Comparison of ENCODE assay signal across 9 cellular contexts in genomic region chr22:38318792-38319773, GRCh38. TPM values are rescaled to one million over a fixed set of nuclear protein-coding genes. Genes with fewer than 3 reads are reported as not detected.
DNase-seq lines count a peak whose midpoint lies in the region; ATAC-seq, FAIRE-seq and TF ChIP-seq lines count a peak whose summit lies in the region.
"Had no signal": no experiment of that assay in that cellular context is flagged by ENCODE, and none has a peak within 500 bp of the region (broad histone marks: within the 10 kb centered on the region; RNA-seq: fewer than 3 reads in every experiment).

No MANE protein-coding gene starts in this region.

- peak overlapping the region; percentile 81 to 95 (median 87); a peak in 18 of 22 replicates for H3K4me2 ChIP-seq in BLaER1 treated with 17β-estradiol and CSF1 and Interleukin-3, amounts not matched to agents 10 nM and 100 nM
- peak overlapping the region; percentile 96 for H3K4me2 ChIP-seq in OCI-LY3 (ENCODE audit: low read length)

- peaks cover 45% of the 10 kb centered on the region for H3K4me1 Mint-ChIP-seq in endodermal cell

- peak overlapping the region in 6 of 11 experiments; percentile 26 to 99 (median 94); a peak in 7 of 22 replicates for H3K27ac ChIP-seq in BLaER1 treated with 17β-estradiol and CSF1 and Interleukin-3, amounts not matched to agents 10 nM and 100 nM
- no peak overlapping the region; the same call in 1 of the 2 replicates for H3K27ac ChIP-seq in OCI-LY3 (ENCODE audit: low read length)
- H3K27ac ChIP-seq in endodermal cell (ENCODE audit: low read depth, low read length) = no peak overlapping the region
- peak overlapping the region; percentile 56 to 89 (median 78) for H3K27ac ChIP-seq in pancreas

- peaks cover 40% of the 10 kb centered on the region for H3K79me2 ChIP-seq in OCI-LY3 (ENCODE audit: low read length)

- no peaks in the 10 kb centered on the region for H3K9me3 Mint-ChIP-seq in endodermal cell

- H3K36me3 ChIP-seq in BLaER1 treated with 17β-estradiol and CSF1 and Interleukin-3, amounts not matched to agents 10 nM and 100 nM = peaks cover 0 to 4% (median 1%) of the 10 kb centered on the region in 11 experiments; a peak in 10 of 22 replicates
- H3K36me3 ChIP-seq in OCI-LY3 (replicated peaks; ENCODE audit: low read depth, low read length) (peaks cover 5% of the 10 kb centered on the region), endodermal cell (ENCODE audit: control insufficient read depth, insufficient read depth, low read length) (peaks cover 2% of the 10 kb centered on the region), pancreas (no peaks in the 10 kb centered on the region)

- intact Hi-C loops in pancreas (cut with DNase I) = no loop called here
- intact Hi-C loops in posterior vena cava (cut with DNase I) = loop anchor here in 1 of 2 donors (10.0 kb wide), 1 partner anchor 114 kb away; the partner anchor contains the start of gene MAFF

- DNase-seq in endodermal cell (peak; percentile 83), pancreas (no peak), GM19240 (ENCODE audit: insufficient read length, low spot score) (no peak), posterior vena cava (ENCODE audit: low spot score) (no peak)
- DNase-seq in activated effector memory CD4-positive, alpha-beta T cell treated with Interleukin-2 at 50 U/mL for 16 hours = no peak
- DNase-seq: activated gamma-delta T cell had no signal

- FAIRE-seq in pancreas (lab: Jason Lieb, UNC) = no peak

- no peaks in the 10 kb centered on the region for H3K27me3 Mint-ChIP-seq in endodermal cell (ENCODE audit: insufficient read depth)

- H4K20me1 ChIP-seq in BLaER1 treated with 17β-estradiol and CSF1 and Interleukin-3, amounts not matched to agents 10 nM and 100 nM = peaks cover 18 to 29% (median 24%) of the 10 kb centered on the region in 11 experiments
- peaks cover 25% of the 10 kb centered on the region for H4K20me1 ChIP-seq in OCI-LY3 (ENCODE audit: insufficient read depth, low read length)

- no peak overlapping the region for H3K4me3 ChIP-seq in BLaER1 treated with 17β-estradiol and CSF1 and Interleukin-3, amounts not matched to agents 10 nM and 100 nM
- H3K4me3 ChIP-seq in OCI-LY3 (ENCODE audit: low read length) (peak overlapping the region; percentile 79; the same call in 1 of the 2 replicates), endodermal cell (ENCODE audit: low read length) (peak overlapping the region; percentile 25), pancreas (no peak overlapping the region)

- ATAC-seq in pancreas (no peak), GM18498 (IDR thresholded peaks at IDR 0.05; ENCODE audit: unreplicated experiment) (no peak)

- H3K27me3 ChIP-seq in BLaER1 treated with 17β-estradiol and CSF1 and Interleukin-3, amounts not matched to agents 10 nM and 100 nM = no peaks in the 10 kb centered on the region
- H3K27me3 ChIP-seq in OCI-LY3 (ENCODE audit: low read depth, low read length) (no peaks in the 10 kb centered on the region), endodermal cell (ENCODE audit: control insufficient read depth, insufficient read depth, low read length, poor library complexity, severe bottlenecking) (no peaks in the 10 kb centered on the region), pancreas (no peaks in the 10 kb centered on the region)

- H3K4me1 ChIP-seq in BLaER1 treated with 17β-estradiol and CSF1 and Interleukin-3, amounts not matched to agents 10 nM and 100 nM = peaks cover 27 to 34% (median 31%) of the 10 kb centered on the region in 10 experiments
- peaks cover 25% of the 10 kb centered on the region for H3K4me1 ChIP-seq in OCI-LY3 (ENCODE audit: low read length)
- H3K4me1 ChIP-seq in endodermal cell (ENCODE audit: control insufficient read depth, insufficient read depth, low read length) = peaks cover 21% of the 10 kb centered on the region
- peaks cover 0 to 3% (median 0%) of the 10 kb centered on the region in 3 donors for H3K4me1 ChIP-seq in pancreas

- WGBS in endodermal cell (ENCODE audit: insufficient coverage in 1 of 2, insufficient read length in 1 of 2), 2 experiments = 70 to 93% methylated on average over 4 to 14 of the region's 14 CpGs
- 90 to 92% methylated on average over 14 of the region's 14 CpGs for WGBS in pancreas, 2 donors

- peaks cover 2% of the 10 kb centered on the region for H3K36me3 Mint-ChIP-seq in endodermal cell (ENCODE audit: low read depth)

- H3K9ac ChIP-seq in BLaER1 treated with 17β-estradiol and CSF1 and Interleukin-3, amounts not matched to agents 10 nM and 100 nM = peak overlapping the region in 9 of 11 experiments; percentile 2 to 99 (median 99); a peak in 11 of 22 replicates
- H3K9ac ChIP-seq in OCI-LY3 (ENCODE audit: low read length) (peak overlapping the region; percentile 80; the same call in 1 of the 2 replicates), endodermal cell (ENCODE audit: extremely low read depth, low read length, poor library complexity, severe bottlenecking) (peak overlapping the region; percentile 44)

- peak overlapping the region; percentile 96 for H3K4me3 Mint-ChIP-seq in endodermal cell

- peak overlapping the region; percentile 98 for H3K27ac Mint-ChIP-seq in endodermal cell

- H2AFZ ChIP-seq in OCI-LY3 (ENCODE audit: low read depth, low read length) = peak overlapping the region; percentile 90

- H3K9me3 ChIP-seq in BLaER1 treated with 17β-estradiol and CSF1 and Interleukin-3, amounts not matched to agents 10 nM and 100 nM (replicated peaks in 1 of 11) = no peaks in the 10 kb centered on the region
- H3K9me3 ChIP-seq in OCI-LY3 (ENCODE audit: insufficient read depth, low read length) (no peaks in the 10 kb centered on the region), endodermal cell (ENCODE audit: control insufficient read depth, low read length) (no peaks in the 10 kb centered on the region), pancreas (no peaks in the 10 kb centered on the region)

- no peak for TF ChIP-seq CTCF in OCI-LY3 (IDR thresholded peaks at IDR 0.05; ENCODE audit: low read depth, low read length)
- TF ChIP-seq CTCF in endodermal cell (conservative IDR thresholded peaks at IDR 0.05) = no peak
- no peak for TF ChIP-seq CTCF in pancreas (IDR thresholded peaks at IDR 0.05)

RNA-seq across cellular contexts. Expression of gene CSNK1E, which starts 1.9 kb away (rescaled TPM):
- total RNA-seq in endodermal cell (100 to 1,000 TPM; 224 to 229 TPM), pancreas (10 to 100 TPM; 52.7 to 94.2 (median 57.7) TPM), posterior vena cava (10 to 100 TPM; 70.1 to 88.6 TPM)
- 167 TPM for polyA plus RNA-seq in endodermal cell (2013, experiment 1 of 2)
- polyA plus RNA-seq in endodermal cell (2013, experiment 2 of 2) = 148 TPM
- 100 to 1,000 TPM in 1 of 2 donors, 10 to 100 TPM in 1; 87.2 to 115 TPM for polyA plus RNA-seq in pancreas

RNA-seq across cellular contexts. Expression of gene TMEM184B, which starts 46.3 kb away (rescaled TPM):
- total RNA-seq in endodermal cell (10 to 100 TPM; 55.4 to 57.6 TPM), pancreas (10 to 100 TPM; 11.6 to 30.5 (median 18.6) TPM), posterior vena cava (10 to 100 TPM; 42.9 to 49.7 TPM)
- 56.1 TPM for polyA plus RNA-seq in endodermal cell (2013, experiment 1 of 2)
- polyA plus RNA-seq in endodermal cell (2013, experiment 2 of 2) = 47.2 TPM
- polyA plus RNA-seq in pancreas = 10 to 100 TPM; 17.0 to 24.4 TPM

Comparison
In these comparisons a context has a peak if more than half of its experiments do, and no peak if none do; other contexts are left out.
1. H3K27ac ChIP-seq: peak in BLaER1 treated with 17β-estradiol and CSF1 and Interleukin-3, amounts not matched to agents 10 nM and 100 nM (6 of 11) and pancreas (4 of 4); none in OCI-LY3 (single experiment) and endodermal cell (single experiment).
2. H3K4me3 ChIP-seq: peak in OCI-LY3 (single experiment) and endodermal cell (single experiment); none in BLaER1 treated with 17β-estradiol and CSF1 and Interleukin-3, amounts not matched to agents 10 nM and 100 nM (0 of 10) and pancreas (0 of 4).
3. H3K9ac ChIP-seq: peak in every context shown above with its lines; median percentile 99 in BLaER1 treated with 17β-estradiol and CSF1 and Interleukin-3, amounts not matched to agents 10 nM and 100 nM; 80 in OCI-LY3; 44 in endodermal cell.